Comparison of ENCODE assay signal across 16 cellular contexts in the genomic region with DNA sequence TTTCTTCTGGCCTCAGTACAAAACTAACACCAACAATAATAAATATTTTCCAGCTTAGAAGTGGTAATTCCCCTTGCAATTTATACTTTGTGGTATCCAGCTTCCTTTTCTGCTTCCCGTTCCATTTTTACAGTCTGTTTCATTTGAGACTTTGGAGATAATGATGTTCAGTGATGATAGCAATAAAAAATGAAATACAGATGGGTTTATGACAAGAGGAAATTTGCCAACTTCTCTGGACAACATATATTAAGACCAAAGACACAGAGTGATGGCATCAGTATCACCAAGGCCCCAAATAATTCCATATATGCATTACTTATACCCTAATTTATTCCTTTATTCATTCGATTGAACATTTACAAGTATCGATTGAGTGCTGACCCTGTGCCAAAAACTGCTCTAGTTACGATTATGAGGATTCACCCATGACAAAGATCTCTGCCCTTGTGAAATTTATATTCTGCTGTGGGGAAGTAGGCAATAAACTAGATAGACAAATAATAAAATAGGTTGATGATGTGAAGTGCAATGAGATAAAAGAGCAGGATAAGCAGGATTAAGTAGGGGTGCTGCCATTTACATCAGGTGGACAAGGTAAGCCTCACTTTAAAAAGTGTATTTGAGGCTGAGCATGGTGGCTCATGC. TPM values are rescaled to one million over a fixed set of nuclear protein-coding genes. Genes with fewer than 3 reads are reported as not detected.
DNase-seq lines count a peak whose midpoint lies in the region; ATAC-seq and TF ChIP-seq lines count a peak whose summit lies in the region.
"Had no signal": no experiment of that assay in that cellular context is flagged by ENCODE, and none has a peak within 500 bp of the region (broad histone marks: within the 10 kb centered on the region; RNA-seq: fewer than 3 reads in every experiment).

No MANE protein-coding gene starts in this region.

- H3K36me3 ChIP-seq in BE2C = no peaks in the 10 kb centered on the region
- H3K36me3 ChIP-seq: BLaER1 treated with 17β-estradiol and CSF1 and Interleukin-3, amounts not matched to agents 10 nM and 100 nM had no signal

- H3K36me3 Mint-ChIP-seq in Calu3 (ENCODE audit: insufficient read depth, unreplicated experiment) = no peaks in the 10 kb centered on the region
- H3K36me3 Mint-ChIP-seq: CD14-positive monocyte; CD4-positive, alpha-beta memory T cell; CD4-positive, CD25-positive, alpha-beta regulatory T cell; CD8-positive, alpha-beta memory T cell had no signal

- peak overlapping the region; percentile 35 for H3K27ac Mint-ChIP-seq in Calu3 (ENCODE audit: unreplicated experiment)
- H3K27ac Mint-ChIP-seq: CD14-positive monocyte; CD4-positive, CD25-positive, alpha-beta regulatory T cell; CD8-positive, alpha-beta memory T cell had no signal

- no peak overlapping the region for H3K4me3 ChIP-seq in BE2C (ENCODE audit: low read depth, low read length)
- H3K4me3 ChIP-seq: BLaER1 treated with 17β-estradiol and CSF1 and Interleukin-3, amounts not matched to agents 10 nM and 100 nM had no signal

- ATAC-seq in HG03469 (IDR thresholded peaks at IDR 0.05; ENCODE audit: unreplicated experiment) = no peak

- no peak for TF ChIP-seq CTCF in C4-2B (conservative IDR thresholded peaks at IDR 0.05)
- TF ChIP-seq CTCF in Calu3 (IDR thresholded peaks at IDR 0.05; ENCODE audit: unreplicated experiment) = no peak
- TF ChIP-seq CTCF in VCaP (conservative IDR thresholded peaks at IDR 0.05) = no peak
- no peak for TF ChIP-seq CTCF in BE2C (IDR thresholded peaks at IDR 0.05; ENCODE audit: low read depth, low read length)

- H3K27me3 ChIP-seq in BE2C = peaks cover 11% of the 10 kb centered on the region
- H3K27me3 ChIP-seq: BLaER1 treated with 17β-estradiol and CSF1 and Interleukin-3, amounts not matched to agents 10 nM and 100 nM had no signal

- no peaks in the 10 kb centered on the region for H3K9me3 Mint-ChIP-seq in Calu3 (ENCODE audit: low read depth, unreplicated experiment)
- H3K9me3 Mint-ChIP-seq: CD4-positive, alpha-beta memory T cell; CD8-positive, alpha-beta memory T cell had no signal

- DNase-seq in Calu3 (peak; percentile 11), BE2C (no peak), NCI-H774 (lab: John Stamatoyannopoulos, UW) (no peak)
- DNase-seq: 8988T; ACHN; CD4-positive, alpha-beta memory T cell; CD4-positive, CD25-positive, alpha-beta regulatory T cell; CD8-positive, alpha-beta memory T cell; COR-L47; DMS79 treated with DMSO at 0.1 percent for 48 hours; GF-D8 had no signal

- CTCF ChIA-PET in Calu3 (lab: Charles Lee) = interaction anchor here (0.7 kb wide), 2 partner anchors 32 to 383 kb away, joined by 4 read pairs; no protein-coding TSS in a partner anchor

- no peaks in the 10 kb centered on the region for H3K4me1 ChIP-seq in BE2C

- H3K27me3 Mint-ChIP-seq in Calu3 (ENCODE audit: unreplicated experiment) = no peaks in the 10 kb centered on the region

- H3K4me3 Mint-ChIP-seq in Calu3 (ENCODE audit: low read depth, unreplicated experiment) = no peak overlapping the region
- H3K4me3 Mint-ChIP-seq: CD4-positive, alpha-beta memory T cell; CD4-positive, CD25-positive, alpha-beta regulatory T cell; CD8-positive, alpha-beta memory T cell had no signal

- no peaks in the 10 kb centered on the region for H3K9me3 ChIP-seq in BE2C
- H3K9me3 ChIP-seq: BLaER1 treated with 17β-estradiol and CSF1 and Interleukin-3, amounts not matched to agents 10 nM and 100 nM had no signal

- H3K27ac ChIP-seq in C4-2B (peak overlapping the region; percentile 42), VCaP (peak overlapping the region; percentile 19; the same call in 1 of the 2 replicates)
- H3K27ac ChIP-seq: BLaER1 treated with 17β-estradiol and CSF1 and Interleukin-3, amounts not matched to agents 10 nM and 100 nM had no signal

- intact Hi-C loops in Calu3 (cut with micrococcal nuclease; ENCODE audit: unreplicated experiment) = no loop called here

- no TSS peak for BruUV-seq in Calu3 (replicated peaks; lab: Mats Ljungman, UMichigan)

- peaks cover 36% of the 10 kb centered on the region for H3K4me1 Mint-ChIP-seq in Calu3 (ENCODE audit: low read depth, unreplicated experiment)
- H3K4me1 Mint-ChIP-seq: CD4-positive, alpha-beta memory T cell; CD4-positive, CD25-positive, alpha-beta regulatory T cell; CD8-positive, alpha-beta memory T cell had no signal

RNA-seq across cellular contexts. Expression of gene TASP1, which starts 18.1 kb away (rescaled TPM):
- total RNA-seq in Calu3 (2022) = 16.5 and 20.0 TPM in 2 replicates
- polyA plus RNA-seq in BE2C (2012; ENCODE audit: insufficient read depth, insufficient read length, low read depth) = 4.3 TPM
